In the genomic region with DNA sequence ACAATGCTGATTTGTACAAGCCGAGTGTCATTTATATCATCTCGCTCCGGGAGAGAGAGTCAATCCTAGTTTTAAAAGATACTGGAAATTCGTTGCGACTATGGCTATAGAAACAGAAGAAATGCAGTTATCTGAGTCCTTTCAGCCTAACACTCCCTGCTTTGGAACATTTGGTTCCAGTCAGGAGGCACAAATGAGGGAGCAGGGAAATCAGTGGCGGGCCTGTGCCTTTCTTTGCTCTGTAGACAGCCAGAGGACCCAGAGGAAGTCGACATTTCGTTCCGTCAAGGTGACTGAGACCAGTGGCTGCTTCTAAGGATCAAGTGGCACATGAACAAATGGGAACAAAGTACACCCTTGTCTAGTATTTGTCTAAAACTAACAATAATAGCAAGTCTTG, we compare ENCODE assay signal across 7 cellular contexts. TPM values are rescaled to one million over a fixed set of nuclear protein-coding genes. Genes with fewer than 3 reads are reported as not detected.
A peak's percentile ranks its signal among the peaks of the same experiment; 100 is the strongest.
DNase-seq lines count a peak whose midpoint lies in the region; ATAC-seq, FAIRE-seq and TF ChIP-seq lines count a peak whose summit lies in the region.

No MANE protein-coding gene starts in this region.

- H3K4me1 ChIP-seq in SJCRH30, result peaks cover 7% of the 10 kb centered on the region; the same call in 1 of the 2 replicates
- H3K4me1 ChIP-seq in fibroblast of lung (ENCODE audit: control insufficient read depth, extremely low read depth, insufficient read depth, low read length), result no peaks in the 10 kb centered on the region
- H3K4me1 ChIP-seq in spleen, result peaks cover 5 to 44% (median 26%) of the 10 kb centered on the region in 6 donors

- H3K36me3 ChIP-seq in SJCRH30 (no peaks in the 10 kb centered on the region), fibroblast of lung (ENCODE audit: control insufficient read depth, insufficient read depth, low read length) (no peaks in the 10 kb centered on the region), spleen (no peaks in the 10 kb centered on the region)

- TF ChIP-seq CTCF in fibroblast of lung (conservative IDR thresholded peaks at IDR 0.05 in 1 of 2, IDR thresholded peaks at IDR 0.05 in 1 of 2; ENCODE audit: low read depth in 1 of 2, low read length in 2 of 2) (no peak), spleen (IDR thresholded peaks at IDR 0.05 in 8 of 11, conservative IDR thresholded peaks at IDR 0.05 in 3 of 11) (no peak), D721Med (IDR thresholded peaks at IDR 0.05; ENCODE audit: insufficient read depth, missing control alignments) (no peak)

- DNase-seq in GM19239 (ENCODE audit: insufficient read length, low spot score) (no peak), SJCRH30 (no peak), fibroblast of lung (ENCODE audit: low read depth in 2 of 2) (no peak), spleen (no peak), D721Med (ENCODE audit: insufficient read length, low spot score) (no peak)
- no peak for DNase-seq in NK-92 treated with Interleukin-12 subunit alpha and Interleukin-12 subunit beta, amount 100 ng/mL, for 24 hours (lab: John Stamatoyannopoulos, UW)

- WGBS in spleen, 5 donors, result 94 to 96% (median 95%) methylated on average over 9 of the region's 9 CpGs

- intact Hi-C loops in spleen (cut with DNase I; ENCODE audit: low total_unique reads), result no loop called here

- no peak for ATAC-seq in HG02623 (IDR thresholded peaks at IDR 0.05; ENCODE audit: unreplicated experiment)

- no peak overlapping the region for H3K9ac ChIP-seq in fibroblast of lung (ENCODE audit: insufficient read depth, low read length)

- H3K4me3 ChIP-seq in SJCRH30 (peak overlapping the region; percentile 82), fibroblast of lung (replicated peaks in 1 of 4; ENCODE audit: control extremely low read depth in 1 of 4, insufficient read depth in 1 of 4, low read depth in 3 of 4, low read length in 4 of 4) (peak overlapping the region in 2 of 4 experiments; percentile 48 to 69), spleen (peak overlapping the region in 7 of 8 donors; percentile 76 to 95 (median 79))

- FAIRE-seq in GM19239 (lab: Jason Lieb, UNC) (peak; percentile 45), D721Med (lab: Jason Lieb, UNC) (no peak)

- no peak overlapping the region for H3K4me2 ChIP-seq in fibroblast of lung (ENCODE audit: extremely low read depth, insufficient read depth, low read length)

- H2AFZ ChIP-seq in fibroblast of lung (ENCODE audit: low read length), result peak overlapping the region; percentile 49

- H3K27me3 ChIP-seq in SJCRH30 (no peaks in the 10 kb centered on the region), fibroblast of lung (ENCODE audit: control insufficient read depth, insufficient read depth, low read length) (no peaks in the 10 kb centered on the region), spleen (replicated peaks in 1 of 7) (no peaks in the 10 kb centered on the region)

- peaks cover 21% of the 10 kb centered on the region for H3K79me2 ChIP-seq in fibroblast of lung (ENCODE audit: control insufficient read depth, insufficient read depth, low read length)

- H3K27ac ChIP-seq in SJCRH30 (no peak overlapping the region), fibroblast of lung (ENCODE audit: insufficient read depth, low read length) (no peak overlapping the region), spleen (peak overlapping the region in 5 of 8 donors; percentile 76 to 90 (median 88))

- H4K20me1 ChIP-seq in fibroblast of lung (ENCODE audit: control insufficient read depth, extremely low read depth, insufficient read depth, low read length), result no peaks in the 10 kb centered on the region

- TF ChIP-seq POLR2A in spleen (IDR thresholded peaks at IDR 0.05), result no peak

- no peaks in the 10 kb centered on the region for H3K9me3 ChIP-seq in SJCRH30 (replicated peaks)
- H3K9me3 ChIP-seq in fibroblast of lung (ENCODE audit: control insufficient read depth, insufficient read depth, low read depth, low read length), result no peaks in the 10 kb centered on the region
- H3K9me3 ChIP-seq in spleen, result no peaks in the 10 kb centered on the region

RNA-seq across cellular contexts. Expression of a gene that starts 0.7 kb away (rescaled TPM):
- 50.3 and 54.6 TPM in 2 replicates for total RNA-seq in SJCRH30 (2014; rRNA removed; shearing (Covaris generic))
- total RNA-seq in fibroblast of lung (36.7 and 46.1 TPM in 2 replicates), spleen (10 to 100 TPM; 13.5 to 29.7 (median 21.3) TPM)
- polyA plus RNA-seq in fibroblast of lung (23.1 and 23.7 TPM in 2 replicates), spleen (10 to 100 TPM; 13.5 to 15.9 (median 15.6) TPM)
- 20.1 and 21.1 TPM in 2 replicates for polyA plus RNA-seq in fibroblast of lung (2012)
- polyA minus RNA-seq in fibroblast of lung (ENCODE audit: low replicate concordance), result 15.4 and 19.3 TPM in 2 replicates

Comparison
In these comparisons a context has a peak if more than half of its experiments do, and no peak if none do; other contexts are left out.
1. H3K27ac ChIP-seq: peak in spleen (5 of 8); none in SJCRH30 (single experiment) and fibroblast of lung (single experiment).